17 cellular contexts compared by ENCODE assay signal in genomic region chr2:28944535-28944934, GRCh38. TPM values are rescaled to one million over a fixed set of nuclear protein-coding genes. Genes with fewer than 3 reads are reported as not detected.
A peak's percentile ranks its signal among the peaks of the same experiment; 100 is the strongest.
DNase-seq lines count a peak whose midpoint lies in the region; ATAC-seq, FAIRE-seq and TF ChIP-seq lines count a peak whose summit lies in the region.
"Had no signal": no experiment of that assay in that cellular context is flagged by ENCODE, and none has a peak within 500 bp of the region (broad histone marks: within the 10 kb centered on the region; RNA-seq: fewer than 3 reads in every experiment).

No MANE protein-coding gene starts in this region.

- H3K36me3 Mint-ChIP-seq in activated naive CD8-positive, alpha-beta T cell = peaks cover 21% of the 10 kb centered on the region
- peaks cover 56% of the 10 kb centered on the region for H3K36me3 Mint-ChIP-seq in activated naive CD8-positive, alpha-beta T cell treated with anti-CD3 and anti-CD28 coated beads for 36 hours

- no peaks in the 10 kb centered on the region for H3K79me2 ChIP-seq in smooth muscle cell (ENCODE audit: low read depth)

- no peak overlapping the region for H3K9ac ChIP-seq in smooth muscle cell (ENCODE audit: low read depth)

- H3K27me3 ChIP-seq in bronchial epithelial cell (ENCODE audit: control insufficient read depth, insufficient read depth, low read length) = no peaks in the 10 kb centered on the region
- H3K27me3 ChIP-seq in smooth muscle cell (ENCODE audit: low read depth) = no peaks in the 10 kb centered on the region
- H3K27me3 ChIP-seq: BE2C had no signal

- no peak overlapping the region for H2AFZ ChIP-seq in smooth muscle cell (ENCODE audit: low read depth)

- H4K20me1 ChIP-seq in smooth muscle cell (ENCODE audit: low read depth) = no peaks in the 10 kb centered on the region

- H3K9me3 ChIP-seq in smooth muscle cell (replicated peaks; ENCODE audit: low read depth) = no peaks in the 10 kb centered on the region
- H3K9me3 ChIP-seq: BE2C had no signal

- no peaks in the 10 kb centered on the region for H3K27me3 Mint-ChIP-seq in activated naive CD8-positive, alpha-beta T cell
- no peaks in the 10 kb centered on the region for H3K27me3 Mint-ChIP-seq in activated naive CD8-positive, alpha-beta T cell treated with anti-CD3 and anti-CD28 coated beads for 36 hours
- H3K27me3 Mint-ChIP-seq: CD8-positive, alpha-beta memory T cell had no signal

- H3F3A ChIP-seq in smooth muscle cell (ENCODE audit: low read depth) = no peaks in the 10 kb centered on the region

- DNase-seq in activated naive CD8-positive, alpha-beta T cell treated with anti-CD3 and anti-CD28 coated beads for 36 hours = no peak
- no peak for DNase-seq in GM12891 (ENCODE audit: insufficient read length, low spot score)
- no peak for DNase-seq in bronchial epithelial cell (ENCODE audit: low read depth)
- DNase-seq in NCI-H510A treated with DMSO at 0.1 percent for 48 hours (lab: John Stamatoyannopoulos, UW) = no peak
- no peak for DNase-seq in smooth muscle cell (lab: John Stamatoyannopoulos, UW; ENCODE audit: unreplicated experiment)
- DNase-seq: BE2C; Caco-2; CD8-positive, alpha-beta memory T cell; DND-41; GDM1; GOT3; H9; KBM-7 had no signal

- peaks cover 1% of the 10 kb centered on the region for H3K4me1 Mint-ChIP-seq in activated naive CD8-positive, alpha-beta T cell (ENCODE audit: low read depth)
- H3K4me1 Mint-ChIP-seq in activated naive CD8-positive, alpha-beta T cell treated with anti-CD3 and anti-CD28 coated beads for 36 hours = peaks cover 9% of the 10 kb centered on the region
- H3K4me1 Mint-ChIP-seq: CD8-positive, alpha-beta memory T cell; H9 had no signal

- ATAC-seq in GM19467 (IDR thresholded peaks at IDR 0.05; ENCODE audit: unreplicated experiment) = no peak

- H3K36me3 ChIP-seq in bronchial epithelial cell (ENCODE audit: control insufficient read depth, insufficient read depth, low read length) (peaks cover 15% of the 10 kb centered on the region), smooth muscle cell (ENCODE audit: low read depth) (peaks cover 33% of the 10 kb centered on the region)

- no peaks in the 10 kb centered on the region for H3K9me3 Mint-ChIP-seq in activated naive CD8-positive, alpha-beta T cell (ENCODE audit: low read depth)
- peaks cover 2% of the 10 kb centered on the region for H3K9me3 Mint-ChIP-seq in activated naive CD8-positive, alpha-beta T cell treated with anti-CD3 and anti-CD28 coated beads for 36 hours
- H3K9me3 Mint-ChIP-seq: CD8-positive, alpha-beta memory T cell had no signal

- TF ChIP-seq POLR2A in GM12891 (IDR thresholded peaks at IDR 0.05; ENCODE audit: low read depth, low read length) = no peak

- H3K4me3 ChIP-seq in bronchial epithelial cell (ENCODE audit: low read depth, low read length) (no peak overlapping the region), smooth muscle cell (no peak overlapping the region)

- peak overlapping the region; percentile 54 for H3K27ac Mint-ChIP-seq in activated naive CD8-positive, alpha-beta T cell
- H3K27ac Mint-ChIP-seq in activated naive CD8-positive, alpha-beta T cell treated with anti-CD3 and anti-CD28 coated beads for 36 hours = no peak overlapping the region
- H3K27ac Mint-ChIP-seq: H9 had no signal

- FAIRE-seq in GM12891 (lab: Jason Lieb, UNC) = peak; percentile 13
- peak; percentile 36 for FAIRE-seq in bronchial epithelial cell (lab: Jason Lieb, UNC)
- FAIRE-seq: A204.1 had no signal

- no peak overlapping the region for H3K27ac ChIP-seq in smooth muscle cell (ENCODE audit: low read depth)
- H3K27ac ChIP-seq: C4-2B had no signal

- no peaks in the 10 kb centered on the region for H3K4me1 ChIP-seq in smooth muscle cell (ENCODE audit: low read depth)
- H3K4me1 ChIP-seq: BE2C, Caco-2 had no signal

- 90% methylated on average over 14 of the region's 14 CpGs for WGBS in smooth muscle cell (ENCODE audit: low lambda C conversion rate)

- no peak overlapping the region for H3K4me2 ChIP-seq in smooth muscle cell

- H3K4me3 Mint-ChIP-seq in activated naive CD8-positive, alpha-beta T cell = no peak overlapping the region
- no peak overlapping the region for H3K4me3 Mint-ChIP-seq in activated naive CD8-positive, alpha-beta T cell treated with anti-CD3 and anti-CD28 coated beads for 36 hours
- H3K4me3 Mint-ChIP-seq: CD8-positive, alpha-beta memory T cell; H9 had no signal

- TF ChIP-seq CTCF in bronchial epithelial cell (IDR thresholded peaks at IDR 0.05; ENCODE audit: insufficient read depth, low read length, severe bottlenecking) (no peak), smooth muscle cell (IDR thresholded peaks at IDR 0.05; ENCODE audit: borderline replicate concordance, insufficient read depth, poor library complexity, severe bottlenecking) (no peak)

TF ChIP-seq in GM12891, 5 proteins besides CTCF, POLR2A, EP300 and RAD21:
- no peak for TF ChIP-seq PAX5 (IDR thresholded peaks at IDR 0.05; ENCODE audit: insufficient read depth, low read length, severe bottlenecking)
- TF ChIP-seq TAF1 (IDR thresholded peaks at IDR 0.05; ENCODE audit: low read depth, low read length) = no peak
- no peak for TF ChIP-seq POLR2AphosphoS5 (IDR thresholded peaks at IDR 0.05; ENCODE audit: low read depth, low read length)
- TF ChIP-seq POU2F2 (IDR thresholded peaks at IDR 0.05; ENCODE audit: low read depth, low read length) = no peak
- TF ChIP-seq SPI1 (IDR thresholded peaks at IDR 0.05; ENCODE audit: low read depth, low read length) = no peak

RNA-seq across cellular contexts. Expression of gene TOGARAM2, which starts 36.6 kb away (rescaled TPM):
- total RNA-seq in activated naive CD8-positive, alpha-beta T cell treated with anti-CD3 and anti-CD28 coated beads for 36 hours = 1 to 10 TPM; 1.9 to 2.0 TPM
- 0.18 TPM for polyA plus RNA-seq in GM12891 (2012; ENCODE audit: low read depth, missing spikeins)
- under 0.01 TPM in 1 of 2 replicates, not detected in the other for total RNA-seq in bronchial epithelial cell
- total RNA-seq in smooth muscle cell = 0.09 and 0.72 TPM in 2 replicates
- polyA plus RNA-seq in smooth muscle cell = 1.1 and 1.9 TPM in 2 replicates

RNA-seq across cellular contexts. Expression of gene WDR43, which starts 50.1 kb away (rescaled TPM):
- total RNA-seq in activated naive CD8-positive, alpha-beta T cell treated with anti-CD3 and anti-CD28 coated beads for 36 hours = 100 to 1,000 TPM; 179 to 191 TPM
- polyA plus RNA-seq in GM12891 (2012; ENCODE audit: low read depth, missing spikeins) = 33.1 TPM
- total RNA-seq in bronchial epithelial cell (54.9 and 117 TPM in 2 replicates), smooth muscle cell (37.8 and 44.9 TPM in 2 replicates)
- polyA plus RNA-seq in smooth muscle cell = 12.5 and 27.5 TPM in 2 replicates
